8 cellular contexts compared by ENCODE assay signal in genomic region chr20:58650776-58651547, GRCh38. TPM values are rescaled to one million over a fixed set of nuclear protein-coding genes. Genes with fewer than 3 reads are reported as not detected.
DNase-seq lines count a peak whose midpoint lies in the region; ATAC-seq and TF ChIP-seq lines count a peak whose summit lies in the region.

Gene STX16, plus strand, starts transcription at chr20:58651283. Its CDS starts 724 bp downstream, at chr20:58652007.

- no peaks in the 10 kb centered on the region for H3K27me3 ChIP-seq in esophagus muscularis mucosa

- peaks cover 32% of the 10 kb centered on the region for H3K4me1 Mint-ChIP-seq in activated T-cell treated with anti-CD3 and anti-CD28 coated beads, Interleukin-2, amount 50 U/mL, for 72 hours (ENCODE audit: low read depth)

- in situ Hi-C loops in KBM-7 (cut with MboI; ENCODE audit: low pct_unique_long_range_greater_than_20kb, low sequenced_read_pairs), result no loop called here

- TF ChIP-seq EP300 in esophagus muscularis mucosa (IDR thresholded peaks at IDR 0.05), result no peak

- ATAC-seq in GM21576 (IDR thresholded peaks at IDR 0.05; ENCODE audit: unreplicated experiment), result peak; percentile 57
- peak; percentile 84 to 85 for ATAC-seq in activated T-cell treated with anti-CD3 and anti-CD28 coated beads, Interleukin-2, amount 50 U/mL, for 72 hours (replicated peaks in 1 of 2)

- no peaks in the 10 kb centered on the region for H3K9me3 ChIP-seq in esophagus muscularis mucosa

- H3K4me1 ChIP-seq in esophagus muscularis mucosa, result peaks cover 39 to 84% (median 77%) of the 10 kb centered on the region in 4 donors

- H3K27me3 Mint-ChIP-seq in activated T-cell treated with anti-CD3 and anti-CD28 coated beads, Interleukin-2, amount 50 U/mL, for 72 hours (ENCODE audit: low read depth), result no peaks in the 10 kb centered on the region

- H3K27ac Mint-ChIP-seq in activated T-cell treated with anti-CD3 and anti-CD28 coated beads, Interleukin-2, amount 50 U/mL, for 72 hours, result peak within 1 kb of the TSS; percentile 99

- H3K4me3 ChIP-seq in esophagus muscularis mucosa, result peak within 1 kb of the TSS; percentile 81 to 88 (median 84)

- under 1% methylated on average over 38 of the region's 49 CpGs for WGBS in esophagus muscularis mucosa

- intact Hi-C loops in esophagus muscularis mucosa (cut with DNase I), result loop anchor here (2.0 to 5.0 kb wide), 3 partner anchors 42 to 169 kb away; partner anchors contain the start of gene NPEPL1

- H3K36me3 ChIP-seq in esophagus muscularis mucosa, result no peaks in the 10 kb centered on the region

- DNase-seq in DMS 273 treated with DMSO at 0.1 percent for 48 hours (lab: John Stamatoyannopoulos, UW) (peak; percentile 73), KBM-7 (peak; percentile 95), esophagus muscularis mucosa (ENCODE audit: extremely low spot score) (peak; percentile 94), myocyte (ENCODE audit: low read depth) (peak; percentile 96)
- DNase-seq in activated T-cell treated with anti-CD3 and anti-CD28 coated beads, Interleukin-2, amount 50 U/mL, for 72 hours, result peak; percentile 91 to 92
- peak; percentile 72 to 81 for DNase-seq in stimulated activated CD8-positive, alpha-beta memory T cell treated with anti-CD3 and anti-CD28 coated beads, Interleukin-7, amount 100 ng/mL, for 4 hours (ENCODE audit: low read depth in 2 of 2)

- H3K9me3 Mint-ChIP-seq in activated T-cell treated with anti-CD3 and anti-CD28 coated beads, Interleukin-2, amount 50 U/mL, for 72 hours, result no peaks in the 10 kb centered on the region

- TF ChIP-seq POLR2A in esophagus muscularis mucosa (IDR thresholded peaks at IDR 0.05; ENCODE audit: low read depth), result peak; percentile 23

- H3K4me3 Mint-ChIP-seq in activated T-cell treated with anti-CD3 and anti-CD28 coated beads, Interleukin-2, amount 50 U/mL, for 72 hours, result peak within 1 kb of the TSS; percentile 90 to 96

- peak; percentile 44 to 73 (median 62) for TF ChIP-seq CTCF in esophagus muscularis mucosa (IDR thresholded peaks at IDR 0.05)

- H3K36me3 Mint-ChIP-seq in activated T-cell treated with anti-CD3 and anti-CD28 coated beads, Interleukin-2, amount 50 U/mL, for 72 hours (ENCODE audit: insufficient read depth in 2 of 2), result peaks cover 13 to 17% of the 10 kb centered on the region in 2 donors

- peak within 1 kb of the TSS; percentile 88 to 98 (median 95) for H3K27ac ChIP-seq in esophagus muscularis mucosa (replicated peaks in 1 of 4)

TF ChIP-seq in PFSK-1, 5 proteins besides CTCF, POLR2A, EP300 and RAD21:
- TF ChIP-seq POLR2AphosphoS5 (IDR thresholded peaks at IDR 0.05; ENCODE audit: low read depth, low read length) (peak; percentile 74), SIN3A (IDR thresholded peaks at IDR 0.05; ENCODE audit: borderline replicate concordance, insufficient read depth, low read length) (peak; percentile 95), FOXP2 (optimal IDR thresholded peaks at IDR 0.05; ENCODE audit: borderline replicate concordance, extremely low read depth, extremely low read length, insufficient read depth) (peak; percentile 99), REST (IDR thresholded peaks at IDR 0.05; ENCODE audit: insufficient read depth in 1 of 2, low read depth in 2 of 2, low read length in 2 of 2) (peak in 1 of 2 experiments; percentile 70; a peak in 1 of 4 replicates), TAF1 (IDR thresholded peaks at IDR 0.05; ENCODE audit: borderline replicate concordance, insufficient read depth, low read length) (peak; percentile 95)

RNA-seq across cellular contexts. Expression of gene STX16, which starts in this region (rescaled TPM):
- 60.1 TPM for polyA plus RNA-seq in PFSK-1 (2012; ENCODE audit: insufficient read length, low read depth)
- 100 to 1,000 TPM; 153 to 154 TPM for total RNA-seq in activated T-cell treated with anti-CD3 and anti-CD28 coated beads, Interleukin-2, amount 50 U/mL, for 72 hours
- total RNA-seq in esophagus muscularis mucosa (10 to 100 TPM; 36.6 to 57.7 (median 43.5) TPM), myocyte (18.5 and 25.0 TPM in 2 replicates)
- polyA plus RNA-seq in myocyte (2012), result 57.8 TPM

Comparison
In these comparisons a context has a peak if more than half of its experiments do, and no peak if none do; other contexts are left out.
1. Peak in every context shown above with its lines: DNase-seq, ATAC-seq, H3K4me3 ChIP-seq and H3K27ac ChIP-seq.